ENCODE assay signal across 8 cellular contexts in genomic region chr15:73081321-73081958, GRCh38. TPM values are rescaled to one million over a fixed set of nuclear protein-coding genes. Genes with fewer than 3 reads are reported as not detected.
DNase-seq lines count a peak whose midpoint lies in the region; ATAC-seq and TF ChIP-seq lines count a peak whose summit lies in the region.

No MANE protein-coding gene starts in this region.

- in situ Hi-C loops in GM23248 (cut with MboI), result loop anchor here (10.0 kb wide), 1 partner anchor 287 kb away; no protein-coding TSS in a partner anchor

- no peak overlapping the region for H3K27ac Mint-ChIP-seq in CD4-positive, alpha-beta memory T cell
- H3K27ac Mint-ChIP-seq in memory B cell, result no peak overlapping the region

- no peaks in the 10 kb centered on the region for H3K9me2 ChIP-seq in GM23248 (ENCODE audit: insufficient read depth)

- H3K9me3 Mint-ChIP-seq in CD4-positive, alpha-beta memory T cell, result no peaks in the 10 kb centered on the region
- peaks cover 2% of the 10 kb centered on the region for H3K9me3 Mint-ChIP-seq in memory B cell

- no peaks in the 10 kb centered on the region for H3K27me3 ChIP-seq in CD4-positive, alpha-beta memory T cell (ENCODE audit: insufficient read depth, low read length)
- H3K27me3 ChIP-seq in GM23248 (replicated peaks; ENCODE audit: insufficient read depth), result no peaks in the 10 kb centered on the region

- no peaks in the 10 kb centered on the region for H3K36me3 Mint-ChIP-seq in CD4-positive, alpha-beta memory T cell
- peaks cover 2% of the 10 kb centered on the region for H3K36me3 Mint-ChIP-seq in memory B cell

- WGBS in GM23248 (ENCODE audit: low coverage in 1 of 2, low lambda C conversion rate in 2 of 2, missing lambda C conversion rate in 2 of 2), 2 experiments, result 31% methylated on average over 3 of the region's 3 CpGs

- no peak overlapping the region for H3K27ac ChIP-seq in CD4-positive, alpha-beta memory T cell (ENCODE audit: low read depth, low read length)
- no peak overlapping the region for H3K27ac ChIP-seq in GM23248
- H3K27ac ChIP-seq in coronary artery, result no peak overlapping the region

- no peak overlapping the region for H3K4me3 Mint-ChIP-seq in CD4-positive, alpha-beta memory T cell
- H3K4me3 Mint-ChIP-seq in memory B cell, result no peak overlapping the region

- intact Hi-C loops in CD4-positive, alpha-beta memory T cell (cut with micrococcal nuclease), result loop anchor here (1.0 to 10.0 kb wide), 6 partner anchors 28 to 739 kb away; no protein-coding TSS in a partner anchor

- H3K9ac ChIP-seq in GM23248, result no peak overlapping the region

- POLR2A ChIA-PET in CD4-positive, alpha-beta memory T cell (lab: Charles Lee; ENCODE audit: partially characterized antibody), result interaction anchor here (1.8 kb wide), 1 partner anchor 360 kb away, joined by 6 read pairs; no protein-coding TSS in a partner anchor

- H3K4me1 Mint-ChIP-seq in CD4-positive, alpha-beta memory T cell, result peaks cover 0 to 4% (median under 1%) of the 10 kb centered on the region in 4 donors
- H3K4me1 Mint-ChIP-seq in memory B cell, result no peaks in the 10 kb centered on the region

- ATAC-seq in memory B cell (ENCODE audit: low read depth) (peak; percentile 48), HG03039 (IDR thresholded peaks at IDR 0.05; ENCODE audit: unreplicated experiment) (no peak)

- no peaks in the 10 kb centered on the region for H3K4me1 ChIP-seq in CD4-positive, alpha-beta memory T cell (ENCODE audit: insufficient read depth, low read length)
- peaks cover 11% of the 10 kb centered on the region for H3K4me1 ChIP-seq in GM23248 (ENCODE audit: insufficient read depth)

- no peaks in the 10 kb centered on the region for H3K36me3 ChIP-seq in CD4-positive, alpha-beta memory T cell (ENCODE audit: insufficient read depth, low read length)
- H3K36me3 ChIP-seq in GM23248 (ENCODE audit: low read depth), result no peaks in the 10 kb centered on the region

- no peak overlapping the region for H2AFZ ChIP-seq in GM23248

- H3K9me3 ChIP-seq in CD4-positive, alpha-beta memory T cell (ENCODE audit: control insufficient read depth in 1 of 2, low read length in 2 of 2), result no peaks in the 10 kb centered on the region
- H3K9me3 ChIP-seq in GM23248 (ENCODE audit: low read depth), result no peaks in the 10 kb centered on the region

- no peaks in the 10 kb centered on the region for H4K20me1 ChIP-seq in GM23248 (ENCODE audit: insufficient read depth)

- H3K79me2 ChIP-seq in GM23248 (ENCODE audit: insufficient read depth), result no peaks in the 10 kb centered on the region

- no peak overlapping the region for H3K4me3 ChIP-seq in CD4-positive, alpha-beta memory T cell (ENCODE audit: low read length in 2 of 2)
- no peak overlapping the region for H3K4me3 ChIP-seq in GM23248
- H3K4me3 ChIP-seq in coronary artery, result no peak overlapping the region

- H3K4me2 ChIP-seq in GM23248 (ENCODE audit: unreplicated experiment), result no peak overlapping the region

- TF ChIP-seq CTCF in coronary artery (IDR thresholded peaks at IDR 0.05), result peak; percentile 70

- no peaks in the 10 kb centered on the region for H3K27me3 Mint-ChIP-seq in CD4-positive, alpha-beta memory T cell
- no peaks in the 10 kb centered on the region for H3K27me3 Mint-ChIP-seq in memory B cell

- DNase-seq in CD4-positive, alpha-beta memory T cell, result peak in 4 of 5 donors; percentile 40 to 51 (median 44)
- peak; percentile 77 for DNase-seq in GM23248
- DNase-seq in NCI-H82 treated with DMSO at 0.1 percent for 48 hours (lab: John Stamatoyannopoulos, UW; ENCODE audit: unreplicated experiment), result peak; percentile 55
- no peak for DNase-seq in coronary artery (ENCODE audit: low spot score)
- DNase-seq in memory B cell (ENCODE audit: low spot score in 2 of 2), result peak in 1 of 2 donors; percentile 21
- DNase-seq in activated CD4-positive, alpha-beta T cell treated with anti-CD3 and anti-CD28 coated beads, Interleukin-2, amount 50 U/mL, for 4 hours, result no peak
- no peak for DNase-seq in ecto neural progenitor cell (ENCODE audit: low spot score)

- CTCF ChIA-PET in CD4-positive, alpha-beta memory T cell (lab: Charles Lee; ENCODE audit: partially characterized antibody), result interaction anchor here (0.7 to 3.9 kb wide), 16 partner anchors 10 to 481 kb away, joined by 3 to 47 read pairs (median 6); partner anchors contain the start of genes BBS4, HIGD2B and NEO1

- H3F3A ChIP-seq in GM23248 (ENCODE audit: insufficient read depth), result peaks cover 11% of the 10 kb centered on the region

RNA-seq across cellular contexts. Expression of gene NEO1, which starts 29.2 kb away (rescaled TPM):
- total RNA-seq in CD4-positive, alpha-beta memory T cell, result 10 to 100 TPM; 11.3 to 15.7 TPM
- polyA plus RNA-seq in CD4-positive, alpha-beta memory T cell, result 1 to 10 TPM; 1.9 to 7.3 TPM
- 13.6 and 14.7 TPM in 2 replicates for total RNA-seq in GM23248 (2014; rRNA removed; shearing (Covaris generic))
- 4.5 and 5.0 TPM in 2 replicates for polyA plus RNA-seq in GM23248 (2016; fragmentation: Nextera tagmentation; extraction: Ambion mirVana)

Comparison
In these comparisons a context has a peak if more than half of its experiments do, and no peak if none do; other contexts are left out.
1. DNase-seq: peak in CD4-positive, alpha-beta memory T cell (4 of 5), GM23248 (single experiment) and NCI-H82 treated with DMSO at 0.1 percent for 48 hours (single experiment); none in coronary artery (single experiment), activated CD4-positive, alpha-beta T cell treated with anti-CD3 and anti-CD28 coated beads, Interleukin-2, amount 50 U/mL, for 4 hours (0 of 2) and ecto neural progenitor cell (single experiment).